10 cellular contexts compared by ENCODE assay signal in genomic region chr1:200741808-200742207, GRCh38. TPM values are rescaled to one million over a fixed set of nuclear protein-coding genes. Genes with fewer than 3 reads are reported as not detected.
DNase-seq lines count a peak whose midpoint lies in the region; ATAC-seq and TF ChIP-seq lines count a peak whose summit lies in the region.
"Had no signal": no experiment of that assay in that cellular context is flagged by ENCODE, and none has a peak within 500 bp of the region (broad histone marks: within the 10 kb centered on the region; RNA-seq: fewer than 3 reads in every experiment).

No MANE protein-coding gene starts in this region.

- H3K27me3 ChIP-seq in SJSA1 (replicated peaks) (no peaks in the 10 kb centered on the region), smooth muscle cell (ENCODE audit: low read depth) (no peaks in the 10 kb centered on the region)

- WGBS in smooth muscle cell (ENCODE audit: low lambda C conversion rate): 38% methylated on average over 2 of the region's 2 CpGs

- peak overlapping the region; percentile 98 for H3K9ac ChIP-seq in smooth muscle cell (ENCODE audit: low read depth)

- H3K9me3 ChIP-seq in SJSA1 (replicated peaks): no peaks in the 10 kb centered on the region
- no peaks in the 10 kb centered on the region for H3K9me3 ChIP-seq in smooth muscle cell (replicated peaks; ENCODE audit: low read depth)

- H3F3A ChIP-seq in smooth muscle cell (ENCODE audit: low read depth): no peaks in the 10 kb centered on the region

- CTCF ChIA-PET in HEK293T (lab: Yijun Ruan, JAX): no interaction called here

- H3K4me3 ChIP-seq in SJSA1: peak overlapping the region; percentile 97
- H3K4me3 ChIP-seq in foreskin fibroblast (ENCODE audit: low read depth in 1 of 2, low read length in 2 of 2): peak overlapping the region; percentile 89 to 99
- H3K4me3 ChIP-seq in smooth muscle cell: peak overlapping the region; percentile 71

- ATAC-seq in HG03095 (IDR thresholded peaks at IDR 0.05; ENCODE audit: unreplicated experiment): no peak

- no peak for TF ChIP-seq CTCF in foreskin fibroblast (IDR thresholded peaks at IDR 0.05; ENCODE audit: low read depth, low read length)
- no peak for TF ChIP-seq CTCF in smooth muscle cell (IDR thresholded peaks at IDR 0.05; ENCODE audit: borderline replicate concordance, insufficient read depth, poor library complexity, severe bottlenecking)

- peaks cover 73% of the 10 kb centered on the region for H3K79me2 ChIP-seq in smooth muscle cell (ENCODE audit: low read depth)

- H3K4me1 ChIP-seq in SJSA1 (replicated peaks) (peaks cover 16% of the 10 kb centered on the region), smooth muscle cell (ENCODE audit: low read depth) (peaks cover 25% of the 10 kb centered on the region)

- POLR2A ChIA-PET in HEK293T (lab: Yijun Ruan, JAX): no interaction called here

- peak overlapping the region; percentile 88 for H3K4me2 ChIP-seq in smooth muscle cell

- no peak overlapping the region for H2AFZ ChIP-seq in smooth muscle cell (ENCODE audit: low read depth)

- H4K20me1 ChIP-seq in smooth muscle cell (ENCODE audit: low read depth): peaks cover 71% of the 10 kb centered on the region

- no peak overlapping the region for H3K27ac ChIP-seq in SJSA1
- H3K27ac ChIP-seq in smooth muscle cell (ENCODE audit: low read depth): no peak overlapping the region
- H3K27ac ChIP-seq: 22Rv1 had no signal

- DNase-seq in DMS 273 (lab: John Stamatoyannopoulos, UW; ENCODE audit: unreplicated experiment) (peak; percentile 28), DMS 273 treated with DMSO at 0.1 percent for 48 hours (lab: John Stamatoyannopoulos, UW) (no peak), SJSA1 (ENCODE audit: low read depth in 1 of 2, low spot score in 2 of 2) (no peak), foreskin fibroblast (peak in 1 of 2 donors; percentile 9), smooth muscle cell (lab: John Stamatoyannopoulos, UW; ENCODE audit: unreplicated experiment) (no peak), HEK293T (ENCODE audit: extremely low spot score) (no peak), globus pallidus (ENCODE audit: low spot score) (no peak)
- DNase-seq: NCI-H226 had no signal

- H3K36me3 ChIP-seq in SJSA1 (peaks cover 35% of the 10 kb centered on the region), smooth muscle cell (ENCODE audit: low read depth) (no peaks in the 10 kb centered on the region)

TF ChIP-seq in HEK293T, 16 proteins besides CTCF, POLR2A, EP300 and RAD21:
- no peak for TF ChIP-seq FOXM1 (IDR thresholded peaks at IDR 0.05; ENCODE audit: borderline replicate concordance)
- no peak for TF ChIP-seq FOXK2 (IDR thresholded peaks at IDR 0.05)
- no peak for TF ChIP-seq FOXA1 (IDR thresholded peaks at IDR 0.05)

RNA-seq across cellular contexts. Expression of gene CAMSAP2, which starts 3.1 kb away (rescaled TPM):
- total RNA-seq in SJSA1 (2014; rRNA removed; shearing (Covaris generic)): 19.8 and 35.1 TPM in 2 replicates
- 57.5 and 61.1 TPM in 2 replicates for total RNA-seq in smooth muscle cell
- polyA plus RNA-seq in smooth muscle cell: 12.9 and 20.5 TPM in 2 replicates
